8 cellular contexts compared by ENCODE assay signal in the genomic region with DNA sequence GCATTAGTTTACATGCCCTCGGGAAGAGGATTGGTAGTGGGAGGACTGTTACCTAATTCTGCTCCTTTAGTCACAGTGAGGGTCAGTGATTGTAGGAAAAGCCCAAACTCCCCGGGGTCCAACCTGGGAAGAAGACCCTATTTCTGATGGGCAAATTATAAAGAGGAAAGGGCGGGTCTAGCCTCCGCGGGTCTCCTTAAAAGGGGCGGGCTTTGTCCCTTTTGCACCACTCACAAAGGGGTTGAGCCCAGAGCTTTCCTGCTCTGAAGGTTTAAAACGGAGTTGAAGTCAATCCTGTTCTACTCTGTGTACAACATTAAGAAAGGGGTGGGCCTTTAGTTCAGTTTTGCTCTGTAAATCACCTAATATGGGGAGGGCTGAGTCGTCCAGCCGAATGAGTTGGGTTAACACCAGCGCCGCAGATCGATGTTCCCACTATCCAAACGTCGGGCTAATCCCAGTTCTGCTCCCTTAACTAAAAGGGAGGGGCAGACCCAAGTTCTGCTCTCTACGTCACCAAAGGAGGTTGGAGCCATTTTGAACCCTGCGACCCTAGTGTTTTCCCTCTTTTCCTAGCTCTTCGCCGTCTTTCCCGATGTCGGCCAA. TPM values are rescaled to one million over a fixed set of nuclear protein-coding genes. Genes with fewer than 3 reads are reported as not detected.
A peak's percentile ranks its signal among the peaks of the same experiment; 100 is the strongest.
DNase-seq lines count a peak whose midpoint lies in the region; ATAC-seq and TF ChIP-seq lines count a peak whose summit lies in the region.

No MANE protein-coding gene starts in this region.

- peaks cover 33% of the 10 kb centered on the region for H3K36me3 ChIP-seq in HUES64 (ENCODE audit: insufficient read depth, low read length)
- peaks cover 21% of the 10 kb centered on the region for H3K36me3 ChIP-seq in SJSA1
- no peaks in the 10 kb centered on the region for H3K36me3 ChIP-seq in aorta (ENCODE audit: control insufficient read depth in 1 of 2, insufficient read depth in 2 of 2, low read length in 1 of 2)

- H3K36me3 Mint-ChIP-seq in dendritic cell treated with granulocyte-macrophage colony-stimulating factor and Interleukin-4, amounts not matched to agents 40 ng/mL and 50 ng/mL, for 4 days (ENCODE audit: low read depth), result peaks cover 51% of the 10 kb centered on the region

- no peaks in the 10 kb centered on the region for H3K9me3 Mint-ChIP-seq in dendritic cell treated with granulocyte-macrophage colony-stimulating factor and Interleukin-4, amounts not matched to agents 40 ng/mL and 50 ng/mL, for 4 days

- peak; percentile 45 for ATAC-seq in aorta (ENCODE audit: low FRiP score)

- H3K27ac Mint-ChIP-seq in dendritic cell treated with granulocyte-macrophage colony-stimulating factor and Interleukin-4, amounts not matched to agents 40 ng/mL and 50 ng/mL, for 4 days, result peak overlapping the region; percentile 86

- H3K9me3 ChIP-seq in HUES64 (ENCODE audit: insufficient read depth, low read depth, low read length) (no peaks in the 10 kb centered on the region), SJSA1 (replicated peaks) (no peaks in the 10 kb centered on the region), mononuclear cell (ENCODE audit: low read depth, low read length) (no peaks in the 10 kb centered on the region), aorta (ENCODE audit: control insufficient read depth, low read length) (no peaks in the 10 kb centered on the region)

- peak overlapping the region; percentile 91 for H3K4me3 Mint-ChIP-seq in dendritic cell treated with granulocyte-macrophage colony-stimulating factor and Interleukin-4, amounts not matched to agents 40 ng/mL and 50 ng/mL, for 4 days

- peak overlapping the region; percentile 69 for H3K4me3 ChIP-seq in GM12865 (ENCODE audit: low read depth, low read length)
- peak overlapping the region; percentile 97 for H3K4me3 ChIP-seq in HUES64 (ENCODE audit: low read length)
- H3K4me3 ChIP-seq in SJSA1, result peak overlapping the region; percentile 48
- H3K4me3 ChIP-seq in mononuclear cell (ENCODE audit: low read length), result peak overlapping the region; percentile 57
- H3K4me3 ChIP-seq in aorta (ENCODE audit: low read length in 2 of 2), result peak overlapping the region; percentile 44 to 45

- peaks cover 12% of the 10 kb centered on the region; the same call in 1 of the 2 replicates for H3K4me1 ChIP-seq in HUES64 (ENCODE audit: insufficient read depth, low read length)
- peaks cover 26% of the 10 kb centered on the region for H3K4me1 ChIP-seq in SJSA1 (replicated peaks)
- peaks cover 63% of the 10 kb centered on the region for H3K4me1 ChIP-seq in mononuclear cell (ENCODE audit: insufficient read depth, low read length)
- H3K4me1 ChIP-seq in aorta (ENCODE audit: control insufficient read depth in 1 of 2, insufficient read depth in 2 of 2, low read length in 2 of 2), result peaks cover 0 to 2% of the 10 kb centered on the region in 2 donors

- no peaks in the 10 kb centered on the region for H3K27me3 Mint-ChIP-seq in dendritic cell treated with granulocyte-macrophage colony-stimulating factor and Interleukin-4, amounts not matched to agents 40 ng/mL and 50 ng/mL, for 4 days

- H3K27ac ChIP-seq in HUES64 (ENCODE audit: low read depth, low read length), result peak overlapping the region; percentile 98
- H3K27ac ChIP-seq in SJSA1, result peak overlapping the region; percentile 84
- peak overlapping the region; percentile 95 for H3K27ac ChIP-seq in aorta (ENCODE audit: low read depth in 1 of 2, low read length in 2 of 2)

- no peaks in the 10 kb centered on the region for H3K27me3 ChIP-seq in HUES64 (ENCODE audit: insufficient read depth, low read length)
- no peaks in the 10 kb centered on the region for H3K27me3 ChIP-seq in SJSA1 (replicated peaks)
- no peaks in the 10 kb centered on the region for H3K27me3 ChIP-seq in mononuclear cell (ENCODE audit: insufficient read depth, low read length)
- H3K27me3 ChIP-seq in aorta (ENCODE audit: control insufficient read depth in 1 of 2, insufficient read depth in 2 of 2, low read length in 1 of 2), result no peaks in the 10 kb centered on the region

- peaks cover 82% of the 10 kb centered on the region for H3K4me1 Mint-ChIP-seq in dendritic cell treated with granulocyte-macrophage colony-stimulating factor and Interleukin-4, amounts not matched to agents 40 ng/mL and 50 ng/mL, for 4 days (ENCODE audit: low read depth)

- 0% methylated on average over 20 of the region's 20 CpGs for WGBS in HUES64
- 0 to 1% methylated on average over 20 of the region's 20 CpGs for WGBS in aorta, 2 donors

- intact Hi-C loops in dendritic cell treated with granulocyte-macrophage colony-stimulating factor and Interleukin-4, amounts not matched to agents 40 ng/mL and 50 ng/mL, for 4 days (cut with micrococcal nuclease), result loop anchor here (5.0 kb wide), 1 partner anchor 50 kb away; a partner anchor contains a TSS
- intact Hi-C loops in aorta (cut with DNase I), result loop anchor here in 1 of 2 donors (2.0 to 10.0 kb wide), 5 partner anchors 22 to 635 kb away; a partner anchor contains a TSS

- DNase-seq in GM12865 (ENCODE audit: low read depth) (peak; percentile 75), SJSA1 (ENCODE audit: low read depth in 1 of 2, low spot score in 2 of 2) (peak in 1 of 2 experiments; percentile 51), aorta (no peak), GM20000 (ENCODE audit: low spot score) (no peak), T-helper 9 cell (no peak)

- no peak for TF ChIP-seq CTCF in GM12865 (IDR thresholded peaks at IDR 0.05; ENCODE audit: insufficient read depth, low read depth, low read length, missing control alignments)
- no peak for TF ChIP-seq CTCF in GM20000 (IDR thresholded peaks at IDR 0.05; ENCODE audit: extremely low read depth, missing control alignments)

- H3K9ac ChIP-seq in HUES64 (ENCODE audit: low read depth, low read length), result peak overlapping the region; percentile 85

RNA-seq across cellular contexts. Expression of a gene that starts 0.9 kb away (rescaled TPM):
- polyA plus RNA-seq in HUES64 (2013, experiment 1 of 2), result 88.9 TPM
- polyA plus RNA-seq in HUES64 (2013, experiment 2 of 2), result 98.6 TPM
- 63.6 and 67.6 TPM in 2 replicates for total RNA-seq in SJSA1 (2014; rRNA removed; shearing (Covaris generic))
- total RNA-seq in mononuclear cell, result 13.2 TPM
- 10 to 100 TPM; 35.0 to 44.5 TPM for total RNA-seq in aorta
- polyA plus RNA-seq in aorta, result 100 to 1,000 TPM in 1 of 2 donors, 10 to 100 TPM in 1; 64.1 to 109 TPM

RNA-seq across cellular contexts. Expression of a gene that starts 1.4 kb away (rescaled TPM):
- polyA plus RNA-seq in HUES64 (2013, experiment 1 of 2), result 79.0 TPM
- 88.3 TPM for polyA plus RNA-seq in HUES64 (2013, experiment 2 of 2)
- 40.9 and 65.4 TPM in 2 replicates for total RNA-seq in SJSA1 (2014; rRNA removed; shearing (Covaris generic))
- total RNA-seq in mononuclear cell (12.9 TPM), aorta (10 to 100 TPM; 36.2 to 41.7 TPM)
- polyA plus RNA-seq in aorta, result 10 to 100 TPM; 42.9 to 54.8 TPM

RNA-seq across cellular contexts. Expression of a gene that starts 6.8 kb away (rescaled TPM):
- polyA plus RNA-seq in HUES64 (2013, experiment 1 of 2), result 4.0 TPM
- 4.1 TPM for polyA plus RNA-seq in HUES64 (2013, experiment 2 of 2)
- total RNA-seq in SJSA1 (2014; rRNA removed; shearing (Covaris generic)), result 0.76 TPM in 1 of 2 replicates, not detected in the other
- total RNA-seq in mononuclear cell (1.5 TPM), aorta (10 to 100 TPM in 1 of 2 donors, 1 to 10 TPM in 1; 6.4 to 12.7 TPM)
- 10 to 100 TPM in 1 of 2 donors, 1 to 10 TPM in 1; 1.4 to 16.5 TPM for polyA plus RNA-seq in aorta

RNA-seq across cellular contexts. Expression of a gene that starts 12.7 kb away (rescaled TPM):
- 108 TPM for polyA plus RNA-seq in HUES64 (2013, experiment 1 of 2)
- 120 TPM for polyA plus RNA-seq in HUES64 (2013, experiment 2 of 2)
- total RNA-seq in SJSA1 (2014; rRNA removed; shearing (Covaris generic)), result 11.8 and 13.2 TPM in 2 replicates
- total RNA-seq in mononuclear cell (49.5 TPM), aorta (10 to 100 TPM; 66.0 to 91.2 TPM)
- 10 to 100 TPM; 11.5 to 64.0 TPM for polyA plus RNA-seq in aorta

RNA-seq across cellular contexts. Expression of a gene that starts 12.9 kb away (rescaled TPM):
- 8.1 TPM for polyA plus RNA-seq in HUES64 (2013, experiment 1 of 2)
- 8.0 TPM for polyA plus RNA-seq in HUES64 (2013, experiment 2 of 2)
- total RNA-seq in SJSA1 (2014; rRNA removed; shearing (Covaris generic)), result 0.19 and 3.1 TPM in 2 replicates
- 0.73 TPM for total RNA-seq in mononuclear cell
- 10 to 100 TPM; 20.7 to 38.8 TPM for total RNA-seq in aorta
- polyA plus RNA-seq in aorta, result 100 to 1,000 TPM in 1 of 2 donors, 1 to 10 TPM in 1; 3.9 to 138 TPM

Comparison
In these comparisons a context has a peak if more than half of its experiments do, and no peak if none do; other contexts are left out.
1. H3K4me3 ChIP-seq: peak in every context shown above with its lines; median percentile 97 in HUES64; 69 in GM12865; 57 in mononuclear cell; 48 in SJSA1; 44 in aorta.